In genomic region chr1:10516244-10516643, GRCh38 we compare ENCODE assay signal across 20 cellular contexts. TPM values are rescaled to one million over a fixed set of nuclear protein-coding genes. Genes with fewer than 3 reads are reported as not detected.
DNase-seq lines count a peak whose midpoint lies in the region; FAIRE-seq and TF ChIP-seq lines count a peak whose summit lies in the region.
"Had no signal": no experiment of that assay in that cellular context is flagged by ENCODE, and none has a peak within 500 bp of the region (broad histone marks: within the 10 kb centered on the region; RNA-seq: fewer than 3 reads in every experiment).

No MANE protein-coding gene starts in this region.

- peak overlapping the region; percentile 62 for H3K27ac Mint-ChIP-seq in neural progenitor cell

- peaks cover 70% of the 10 kb centered on the region for H3K4me1 Mint-ChIP-seq in neural progenitor cell

- H3K4me2 ChIP-seq in neural progenitor cell (no peak overlapping the region), Karpas-422 (ENCODE audit: low read depth, low read length, poor library complexity, severe bottlenecking) (no peak overlapping the region)

- H3K9me3 Mint-ChIP-seq in neural progenitor cell: no peaks in the 10 kb centered on the region
- H3K9me3 Mint-ChIP-seq: CD14-positive monocyte, mesothelial cell of epicardium, nephron progenitor cell had no signal

- H3K9ac ChIP-seq in neural progenitor cell (no peak overlapping the region), Karpas-422 (ENCODE audit: low read length) (no peak overlapping the region)

- H2AFZ ChIP-seq in neural progenitor cell (replicated peaks): no peak overlapping the region
- H2AFZ ChIP-seq in Karpas-422 (ENCODE audit: low read length): no peak overlapping the region

- TF ChIP-seq CTCF in 22Rv1 (IDR thresholded peaks at IDR 0.05): no peak
- TF ChIP-seq CTCF in neural progenitor cell (IDR thresholded peaks at IDR 0.05): no peak

- H3F3A ChIP-seq in neural progenitor cell (ENCODE audit: low read depth): peaks cover 26% of the 10 kb centered on the region

- H4K20me1 ChIP-seq in neural progenitor cell (ENCODE audit: low read depth) (peaks cover 85% of the 10 kb centered on the region), Karpas-422 (ENCODE audit: insufficient read depth, low read depth, low read length) (peaks cover 5% of the 10 kb centered on the region)

- no peaks in the 10 kb centered on the region for H3K9me2 ChIP-seq in Karpas-422 (replicated peaks; ENCODE audit: insufficient read depth, low read length)

- H3K9me3 ChIP-seq in esophagus (ENCODE audit: control insufficient read depth in 2 of 2, insufficient read depth in 1 of 2, low read depth in 1 of 2, low read length in 1 of 2): no peaks in the 10 kb centered on the region
- no peaks in the 10 kb centered on the region for H3K9me3 ChIP-seq in neural progenitor cell (ENCODE audit: low read depth)
- H3K9me3 ChIP-seq in Karpas-422 (ENCODE audit: low read length): no peaks in the 10 kb centered on the region
- H3K9me3 ChIP-seq: vagina had no signal

- no peak overlapping the region for H3K4me3 ChIP-seq in esophagus (ENCODE audit: low read depth in 1 of 2, low read length in 2 of 2)
- no peak overlapping the region for H3K4me3 ChIP-seq in neural progenitor cell
- H3K4me3 ChIP-seq in Karpas-422 (ENCODE audit: low read length): no peak overlapping the region
- H3K4me3 ChIP-seq: vagina had no signal

- no peak overlapping the region for H3K4me3 Mint-ChIP-seq in neural progenitor cell
- H3K4me3 Mint-ChIP-seq: CD14-positive monocyte, mesothelial cell of epicardium had no signal

- no peaks in the 10 kb centered on the region for H3K36me3 Mint-ChIP-seq in neural progenitor cell

- peak; percentile 12 for FAIRE-seq in GM18507 (lab: Jason Lieb, UNC)
- FAIRE-seq: GM12892 had no signal

- 60 to 61% methylated on average over 5 of the region's 5 CpGs for WGBS in esophagus, 2 donors

- H3K36me3 ChIP-seq in esophagus (ENCODE audit: control insufficient read depth in 2 of 2, insufficient read depth in 2 of 2, low read length in 1 of 2) (no peaks in the 10 kb centered on the region), neural progenitor cell (no peaks in the 10 kb centered on the region), Karpas-422 (ENCODE audit: insufficient read depth, low read length) (no peaks in the 10 kb centered on the region)
- H3K36me3 ChIP-seq: vagina had no signal

- H3K27me3 ChIP-seq in esophagus (ENCODE audit: control insufficient read depth in 1 of 2, insufficient read depth in 2 of 2, low read length in 2 of 2) (no peaks in the 10 kb centered on the region), neural progenitor cell (no peaks in the 10 kb centered on the region), Karpas-422 (ENCODE audit: low read length) (no peaks in the 10 kb centered on the region)
- H3K27me3 ChIP-seq: vagina had no signal

- H3K79me2 ChIP-seq in neural progenitor cell (ENCODE audit: low read depth) (peaks cover 77% of the 10 kb centered on the region), Karpas-422 (ENCODE audit: low read length) (peaks cover 87% of the 10 kb centered on the region)

- H3K27me3 Mint-ChIP-seq in neural progenitor cell (ENCODE audit: insufficient read depth, low read depth): peaks cover 7% of the 10 kb centered on the region

- DNase-seq in GM18507 (ENCODE audit: extremely low spot score, insufficient read length, low read depth) (no peak), neural progenitor cell (ENCODE audit: low spot score) (no peak), Karpas-422 (no peak), HCEC 1CT (no peak), MV-4-11 (lab: John Stamatoyannopoulos, UW) (no peak)
- no peak for DNase-seq in activated CD4-positive, alpha-beta T cell treated with anti-CD3 and anti-CD28 coated beads, Interleukin-2, amount 50 U/mL, for 1 hour
- DNase-seq: activated naive CD4-positive, alpha-beta T cell treated with Interleukin-2 at 50 U/mL for 16 hours; cerebellar nuclear complex; effector CD4-positive, alpha-beta T cell; NCI-H1694 treated with DMSO at 0.1 percent for 48 hours; NCI-H748 treated with DMSO at 0.1 percent for 48 hours; nephron progenitor cell; SHP77 treated with DMSO at 0.1 percent for 48 hours; stimulated activated CD4-positive, alpha-beta T cell treated with anti-CD3 and anti-CD28 coated beads, Interleukin-2, amount 100 ng/mL, for 24 hours had no signal

- H3K4me1 ChIP-seq in esophagus (ENCODE audit: control insufficient read depth in 2 of 2, insufficient read depth in 2 of 2, low read length in 1 of 2) (peaks cover 9 to 11% of the 10 kb centered on the region in 2 donors), neural progenitor cell (peaks cover 37% of the 10 kb centered on the region), Karpas-422 (ENCODE audit: low read length) (peaks cover 44% of the 10 kb centered on the region)

- H3K27ac ChIP-seq in 22Rv1: peak overlapping the region; percentile 69
- H3K27ac ChIP-seq in esophagus (ENCODE audit: low read depth in 2 of 2, low read length in 1 of 2): peak overlapping the region; percentile 32 to 85
- no peak overlapping the region for H3K27ac ChIP-seq in neural progenitor cell
- no peak overlapping the region for H3K27ac ChIP-seq in Karpas-422 (ENCODE audit: low read length)
- H3K27ac ChIP-seq: vagina had no signal

RNA-seq across cellular contexts. Expression of gene PEX14, which starts 41.5 kb away (rescaled TPM):
- polyA plus RNA-seq in esophagus: 10 to 100 TPM; 15.4 to 15.7 TPM
- 9.3 and 21.3 TPM in 2 replicates for total RNA-seq in neural progenitor cell (ENCODE audit: low replicate concordance)
- 9.1 and 11.0 TPM in 2 replicates for total RNA-seq in Karpas-422 (2014; rRNA removed; shearing (Covaris generic); ENCODE audit: low replicate concordance)

RNA-seq across cellular contexts. Expression of gene DFFA, which starts 43.9 kb away (rescaled TPM):
- 10 to 100 TPM; 11.2 to 20.0 TPM for polyA plus RNA-seq in esophagus
- total RNA-seq in neural progenitor cell (ENCODE audit: low replicate concordance): 57.6 and 58.5 TPM in 2 replicates
- total RNA-seq in Karpas-422 (2014; rRNA removed; shearing (Covaris generic); ENCODE audit: low replicate concordance): 42.9 and 61.9 TPM in 2 replicates

Comparison
In these comparisons a context has a peak if more than half of its experiments do, and no peak if none do; other contexts are left out.
1. H3K27ac ChIP-seq: peak in 22Rv1 (single experiment) and esophagus (2 of 2); none in neural progenitor cell (single experiment) and Karpas-422 (single experiment).